In genomic region chr22:19504900-19505734, GRCh38 we compare ENCODE assay signal across 30 cellular contexts. TPM values are rescaled to one million over a fixed set of nuclear protein-coding genes. Genes with fewer than 3 reads are reported as not detected.
DNase-seq lines count a peak whose midpoint lies in the region; ATAC-seq, FAIRE-seq and TF ChIP-seq lines count a peak whose summit lies in the region.
"Had no signal": no experiment of that assay in that cellular context is flagged by ENCODE, and none has a peak within 500 bp of the region (broad histone marks: within the 10 kb centered on the region; RNA-seq: fewer than 3 reads in every experiment).

No MANE protein-coding gene starts in this region.

- H3K9me3 Mint-ChIP-seq in activated naive CD4-positive, alpha-beta T cell treated with anti-CD3 and anti-CD28 coated beads, Interleukin-2, amount 50 U/mL, for 72 hours: no peaks in the 10 kb centered on the region
- H3K9me3 Mint-ChIP-seq in activated naive CD4-positive, alpha-beta T cell treated with anti-CD3 and anti-CD28 coated beads for 36 hours: no peaks in the 10 kb centered on the region
- no peaks in the 10 kb centered on the region for H3K9me3 Mint-ChIP-seq in progenitor cell of endocrine pancreas (ENCODE audit: low read depth)
- no peaks in the 10 kb centered on the region for H3K9me3 Mint-ChIP-seq in stimulated activated memory B cell treated with anti-CD40 and anti-IgM and Interleukin-4, amounts not matched to agents 10 μg/mL and 1 μg/mL and 100 μg/mL, for 72 hours
- H3K9me3 Mint-ChIP-seq: activated B cell treated with CpG ODN at 0.5 μM for 24 hours, CD14-positive monocyte had no signal

- H3K9me3 ChIP-seq in K562 (replicated peaks; ENCODE audit: control insufficient read depth, insufficient read depth, low read depth, low read length): no peaks in the 10 kb centered on the region
- H3K9me3 ChIP-seq: HAP-1, SK-N-SH, uterus had no signal

- H3K9me1 ChIP-seq in K562 (ENCODE audit: control insufficient read depth, insufficient read depth, low read length): no peaks in the 10 kb centered on the region

- BruUV-seq in K562 (replicated peaks; lab: Mats Ljungman, UMichigan): no TSS peak

- POLR2A ChIA-PET in K562 (lab: Yijun Ruan, JAX): interaction anchor here (0.6 to 6.3 kb wide), 13 partner anchors 6 to 398 kb away, joined by 3 to 46 read pairs (median 4); partner anchors contain the start of genes CDC45, CLDN5 and UFD1

- TF ChIP-seq EP300 in K562 (IDR thresholded peaks at IDR 0.05; ENCODE audit: low read length): no peak

- no peaks in the 10 kb centered on the region for H3K79me2 ChIP-seq in K562 (ENCODE audit: control insufficient read depth, insufficient read depth, low read length)

- FAIRE-seq in K562 (lab: Jason Lieb, UNC): no peak
- FAIRE-seq: bronchial epithelial cell, G401.6, GM18507, keratinocyte had no signal

- peak in 1 of 2 donors; percentile 38 for ATAC-seq in activated naive CD4-positive, alpha-beta T cell treated with anti-CD3 and anti-CD28 coated beads, Interleukin-2, amount 50 U/mL, for 72 hours
- peak; percentile 1; the same call in 1 of the 3 replicates for ATAC-seq in K562
- no peak for ATAC-seq in stimulated activated memory B cell treated with anti-CD40 and anti-IgM and Interleukin-4, amounts not matched to agents 10 μg/mL and 1 μg/mL and 100 μg/mL, for 72 hours

- peak; percentile 37 for TF ChIP-seq POLR2A in K562 (conservative IDR thresholded peaks at IDR 0.05)

- peak overlapping the region; percentile 55 to 71 for H3K27ac Mint-ChIP-seq in activated naive CD4-positive, alpha-beta T cell treated with anti-CD3 and anti-CD28 coated beads, Interleukin-2, amount 50 U/mL, for 72 hours
- no peak overlapping the region for H3K27ac Mint-ChIP-seq in activated naive CD4-positive, alpha-beta T cell treated with anti-CD3 and anti-CD28 coated beads for 36 hours
- peak overlapping the region; percentile 16 for H3K27ac Mint-ChIP-seq in progenitor cell of endocrine pancreas
- H3K27ac Mint-ChIP-seq in stimulated activated memory B cell treated with anti-CD40 and anti-IgM and Interleukin-4, amounts not matched to agents 10 μg/mL and 1 μg/mL and 100 μg/mL, for 72 hours: no peak overlapping the region
- H3K27ac Mint-ChIP-seq: activated B cell treated with CpG ODN at 0.5 μM for 24 hours, CD14-positive monocyte had no signal

- no peak overlapping the region for H3K4me3 Mint-ChIP-seq in activated naive CD4-positive, alpha-beta T cell treated with anti-CD3 and anti-CD28 coated beads for 36 hours
- H3K4me3 Mint-ChIP-seq in progenitor cell of endocrine pancreas (ENCODE audit: low read depth): no peak overlapping the region
- no peak overlapping the region for H3K4me3 Mint-ChIP-seq in stimulated activated memory B cell treated with anti-CD40 and anti-IgM and Interleukin-4, amounts not matched to agents 10 μg/mL and 1 μg/mL and 100 μg/mL, for 72 hours
- H3K4me3 Mint-ChIP-seq: activated B cell treated with CpG ODN at 0.5 μM for 24 hours, CD14-positive monocyte had no signal

- intact Hi-C loops in activated naive CD4-positive, alpha-beta T cell treated with anti-CD3 and anti-CD28 coated beads for 36 hours (cut with micrococcal nuclease): no loop called here
- intact Hi-C loops in K562 (cut with micrococcal nuclease): no loop called here

- H3K27ac ChIP-seq in K562 (ENCODE audit: extremely low read depth, low read depth, low read length): no peak overlapping the region
- H3K27ac ChIP-seq: uterus had no signal

- TF ChIP-seq CTCF in K562 (IDR thresholded peaks at IDR 0.05 in 2 of 3, conservative IDR thresholded peaks at IDR 0.05 in 1 of 3; ENCODE audit: insufficient read depth in 2 of 3, low read depth in 1 of 3, low read length in 3 of 3) (no peak), progenitor cell of endocrine pancreas (IDR thresholded peaks at IDR 0.05; ENCODE audit: unreplicated experiment) (no peak)

- peaks cover 10% of the 10 kb centered on the region; the same call in 1 of the 2 replicates for H4K20me1 ChIP-seq in K562 (replicated peaks; ENCODE audit: control insufficient read depth, insufficient read depth, low read length)

- H3K4me1 ChIP-seq in K562 (replicated peaks in 1 of 2; ENCODE audit: control insufficient read depth in 2 of 2, insufficient read depth in 2 of 2, low read length in 2 of 2): peaks cover 0 to 5% of the 10 kb centered on the region in 2 experiments; a peak in 1 of 5 replicates
- H3K4me1 ChIP-seq: HAP-1, uterus had no signal

- peak overlapping the region; percentile 15; the same call in 1 of the 2 replicates for H3K4me3 ChIP-seq in Jurkat, Clone E6-1 (ENCODE audit: low read length)
- no peak overlapping the region for H3K4me3 ChIP-seq in K562
- H3K4me3 ChIP-seq: HAP-1, uterus had no signal

- peaks cover 99% of the 10 kb centered on the region for H3K36me3 ChIP-seq in K562 (ENCODE audit: control insufficient read depth, insufficient read depth, low read length)
- H3K36me3 ChIP-seq: uterus had no signal

- peak overlapping the region in 1 of 2 experiments; percentile 21; a peak in 1 of 4 replicates for H3K9ac ChIP-seq in K562 (ENCODE audit: insufficient read depth in 1 of 2, low read depth in 2 of 2, low read length in 2 of 2)
- H3K9ac ChIP-seq: SK-N-SH had no signal

- H3K27me3 ChIP-seq in K562 (ENCODE audit: control insufficient read depth in 2 of 2, insufficient read depth in 2 of 2, low read length in 2 of 2): no peaks in the 10 kb centered on the region
- H3K27me3 ChIP-seq: uterus had no signal

- H3K4me2 ChIP-seq in K562 (ENCODE audit: insufficient read depth, low read length): no peak overlapping the region
- H3K4me2 ChIP-seq: SK-N-SH had no signal

- peaks cover 15% of the 10 kb centered on the region for H3K4me1 Mint-ChIP-seq in activated naive CD4-positive, alpha-beta T cell treated with anti-CD3 and anti-CD28 coated beads for 36 hours (ENCODE audit: low read depth)
- no peaks in the 10 kb centered on the region for H3K4me1 Mint-ChIP-seq in progenitor cell of endocrine pancreas (ENCODE audit: low read depth)
- no peaks in the 10 kb centered on the region for H3K4me1 Mint-ChIP-seq in stimulated activated memory B cell treated with anti-CD40 and anti-IgM and Interleukin-4, amounts not matched to agents 10 μg/mL and 1 μg/mL and 100 μg/mL, for 72 hours
- H3K4me1 Mint-ChIP-seq: CD14-positive monocyte had no signal

- CTCF ChIA-PET in activated naive CD4-positive, alpha-beta T cell treated with anti-CD3 and anti-CD28 coated beads for 36 hours (lab: Charles Lee): no interaction called here
- CTCF ChIA-PET in K562 (lab: Yijun Ruan, JAX; ENCODE audit: low intra/inter-chr PET ratio): interaction anchor here (0.6 kb wide), 1 partner anchor 70 kb away, joined by 3 read pairs; no protein-coding TSS in a partner anchor

- H3K27me3 Mint-ChIP-seq in activated naive CD4-positive, alpha-beta T cell treated with anti-CD3 and anti-CD28 coated beads for 36 hours (ENCODE audit: low read depth): no peaks in the 10 kb centered on the region
- H3K27me3 Mint-ChIP-seq in progenitor cell of endocrine pancreas: no peaks in the 10 kb centered on the region
- no peaks in the 10 kb centered on the region for H3K27me3 Mint-ChIP-seq in stimulated activated memory B cell treated with anti-CD40 and anti-IgM and Interleukin-4, amounts not matched to agents 10 μg/mL and 1 μg/mL and 100 μg/mL, for 72 hours
- H3K27me3 Mint-ChIP-seq: activated B cell treated with CpG ODN at 0.5 μM for 24 hours had no signal

- H2AFZ ChIP-seq in K562 (ENCODE audit: low read depth, low read length): no peak overlapping the region

- DNase-seq in activated naive CD4-positive, alpha-beta T cell treated with anti-CD3 and anti-CD28 coated beads, Interleukin-2, amount 50 U/mL, for 72 hours (ENCODE audit: low spot score in 2 of 2): no peak
- DNase-seq in activated naive CD4-positive, alpha-beta T cell treated with anti-CD3 and anti-CD28 coated beads for 36 hours: no peak
- peak; percentile 80 for DNase-seq in Jurkat, Clone E6-1 (ENCODE audit: low read depth, low spot score)
- DNase-seq in K562 (ENCODE audit: extremely low read depth in 1 of 4, low spot score in 3 of 4) (peak in 1 of 4 experiments; percentile 48), progenitor cell of endocrine pancreas (ENCODE audit: low spot score, unreplicated experiment) (no peak), NOMO-1 (lab: John Stamatoyannopoulos, UW; ENCODE audit: unreplicated experiment in 2 of 2) (no peak), D341Med (ENCODE audit: low spot score) (no peak)
- DNase-seq: activated B cell treated with CpG ODN at 0.5 μM for 24 hours; activated gamma-delta T cell; amygdala; cortex of kidney; DMS 273 treated with DMSO at 0.1 percent for 48 hours; NCI-H1092; NCI-H187 treated with DMSO at 0.1 percent for 48 hours; NCI-H526 treated with DMSO at 0.1 percent for 48 hours; RPMI8226; SK-N-SH; stimulated activated CD8-positive, alpha-beta memory T cell treated with anti-CD3 and anti-CD28 coated beads, Interleukin-4, amount 100 ng/mL, for 48 hours; substantia nigra; T-helper 9 cell; uterus had no signal

- H3K36me3 Mint-ChIP-seq in activated naive CD4-positive, alpha-beta T cell treated with anti-CD3 and anti-CD28 coated beads, Interleukin-2, amount 50 U/mL, for 72 hours: peaks cover 21 to 44% of the 10 kb centered on the region in 2 donors
- peaks cover 54% of the 10 kb centered on the region for H3K36me3 Mint-ChIP-seq in activated naive CD4-positive, alpha-beta T cell treated with anti-CD3 and anti-CD28 coated beads for 36 hours (ENCODE audit: low read depth)
- no peaks in the 10 kb centered on the region for H3K36me3 Mint-ChIP-seq in progenitor cell of endocrine pancreas (ENCODE audit: insufficient read depth)
- no peaks in the 10 kb centered on the region for H3K36me3 Mint-ChIP-seq in stimulated activated memory B cell treated with anti-CD40 and anti-IgM and Interleukin-4, amounts not matched to agents 10 μg/mL and 1 μg/mL and 100 μg/mL, for 72 hours

- in situ Hi-C loops in K562 (cut with MboI): loop anchor here (10.0 kb wide), 1 partner anchor 840 kb away; no protein-coding TSS in a partner anchor

- no peak for TF ChIP-seq RAD21 in K562 (CRISPR knock-in tag; conservative IDR thresholded peaks at IDR 0.05 in 1 of 2, IDR thresholded peaks at IDR 0.05 in 1 of 2)

- WGBS in K562 (ENCODE audit: insufficient coverage, low coverage, missing lambda C conversion rate): 97% methylated on average over 18 of the region's 18 CpGs

RNA-seq across cellular contexts. Expression of gene CLDN5, which starts 19.1 kb away (rescaled TPM):
- total RNA-seq in activated naive CD4-positive, alpha-beta T cell treated with anti-CD3 and anti-CD28 coated beads, Interleukin-2, amount 50 U/mL, for 72 hours: not detected
- under 1 TPM in 1 of 2 experiments, not detected in 1; 0.21 TPM for total RNA-seq in activated naive CD4-positive, alpha-beta T cell treated with anti-CD3 and anti-CD28 coated beads for 36 hours
- not detected for polyA plus RNA-seq in Jurkat, Clone E6-1 (2012; ENCODE audit: insufficient read depth, insufficient read length)
- total RNA-seq in K562 (2011; cell fraction: chromatin; rRNA removed; ENCODE audit: low replicate concordance): not detected in 2 replicates
- total RNA-seq in K562 (2011; cell fraction: nucleolus; rRNA removed): not detected in 2 replicates
- not detected in 2 replicates for total RNA-seq in K562 (2011; cell fraction: nucleoplasm; rRNA removed)
- total RNA-seq in K562 (2014; rRNA removed): not detected in 2 replicates
- total RNA-seq in K562 (2014; rRNA removed; fragmentation: Illumina TruSeq; extraction: Trizol): not detected in 2 replicates
- total RNA-seq in K562 (2015; rRNA removed; fragmentation: Illumina TruSeq; extraction: Trizol): not detected in 2 replicates
- 0.16 and 0.20 TPM in 2 replicates for total RNA-seq in K562 (2021)
- not detected in 2 replicates for polyA plus RNA-seq in K562 (2011; rRNA removed)
- polyA plus RNA-seq in K562 (2011; cell fraction: cytosol; rRNA removed): not detected in 2 replicates
- not detected in 2 replicates for polyA plus RNA-seq in K562 (2011; cell fraction: nucleus; rRNA removed)
- polyA plus RNA-seq in K562 (2012): 0.08 and 0.18 TPM in 2 replicates
- not detected in 2 replicates for polyA plus RNA-seq in K562 (2014; fragmentation: Illumina TruSeq; extraction: Trizol)
- polyA plus RNA-seq in K562 (2014; fragmentation: Nextera tagmentation; extraction: Ambion mirVana): not detected
- polyA plus RNA-seq in K562 (2014; rRNA removed): not detected in 2 replicates
- polyA minus RNA-seq in K562 (2011; rRNA and poly(A)+ RNA removed): not detected in 2 replicates
- not detected in 2 replicates for polyA minus RNA-seq in K562 (2011; cell fraction: cytosol; rRNA and poly(A)+ RNA removed)
- not detected in 2 replicates for polyA minus RNA-seq in K562 (2011; cell fraction: nucleus; rRNA and poly(A)+ RNA removed)
- total RNA-seq in progenitor cell of endocrine pancreas: not detected in 2 replicates
- total RNA-seq: activated B cell treated with CpG ODN at 0.5 μM for 24 hours, HT1080 had no signal
- polyA plus RNA-seq: fibroblast of lung, keratinocyte, SK-N-SH had no signal

RNA-seq across cellular contexts. Expression of gene CDC45, which starts 25.4 kb away (rescaled TPM):
- total RNA-seq in activated naive CD4-positive, alpha-beta T cell treated with anti-CD3 and anti-CD28 coated beads, Interleukin-2, amount 50 U/mL, for 72 hours: 10 to 100 TPM; 92.1 to 99.7 TPM
- 10 to 100 TPM; 86.3 to 91.7 TPM for total RNA-seq in activated naive CD4-positive, alpha-beta T cell treated with anti-CD3 and anti-CD28 coated beads for 36 hours
- 151 TPM for polyA plus RNA-seq in Jurkat, Clone E6-1 (2012; ENCODE audit: insufficient read depth, insufficient read length)
- 810 and 853 TPM in 2 replicates for total RNA-seq in K562 (2011; cell fraction: chromatin; rRNA removed; ENCODE audit: low replicate concordance)
- total RNA-seq in K562 (2011; cell fraction: nucleolus; rRNA removed): 339 and 346 TPM in 2 replicates
- total RNA-seq in K562 (2011; cell fraction: nucleoplasm; rRNA removed): 307 and 398 TPM in 2 replicates
- total RNA-seq in K562 (2014; rRNA removed) (415 and 450 TPM in 2 replicates), K562 (2014; rRNA removed; fragmentation: Illumina TruSeq; extraction: Trizol) (263 and 295 TPM in 2 replicates), K562 (2015; rRNA removed; fragmentation: Illumina TruSeq; extraction: Trizol) (239 and 251 TPM in 2 replicates), K562 (2021) (312 and 319 TPM in 2 replicates), progenitor cell of endocrine pancreas (16.1 and 18.1 TPM in 2 replicates)
- polyA plus RNA-seq in K562 (2011; rRNA removed) (580 and 584 TPM in 2 replicates), K562 (2014; fragmentation: Illumina TruSeq; extraction: Trizol) (412 and 430 TPM in 2 replicates), K562 (2014; fragmentation: Nextera tagmentation; extraction: Ambion mirVana) (100 to 1,000 TPM; 276 to 465 TPM), K562 (2014; rRNA removed) (410 and 427 TPM in 2 replicates)
- 370 and 430 TPM in 2 replicates for polyA plus RNA-seq in K562 (2011; cell fraction: cytosol; rRNA removed)
- polyA plus RNA-seq in K562 (2011; cell fraction: nucleus; rRNA removed): 642 and 944 TPM in 2 replicates
- 267 and 326 TPM in 2 replicates for polyA plus RNA-seq in K562 (2012)
- polyA minus RNA-seq in K562 (2011; rRNA and poly(A)+ RNA removed): 415 and 540 TPM in 2 replicates
- polyA minus RNA-seq in K562 (2011; cell fraction: cytosol; rRNA and poly(A)+ RNA removed): 153 and 162 TPM in 2 replicates
- 185 and 445 TPM in 2 replicates for polyA minus RNA-seq in K562 (2011; cell fraction: nucleus; rRNA and poly(A)+ RNA removed)
- polyA plus RNA-seq: CD14-positive monocyte had no signal

RNA-seq across cellular contexts. Expression of gene UFD1, which starts 26.1 kb away (rescaled TPM):
- 100 to 1,000 TPM in 1 of 2 donors, 10 to 100 TPM in 1; 81.7 to 136 TPM for total RNA-seq in activated naive CD4-positive, alpha-beta T cell treated with anti-CD3 and anti-CD28 coated beads, Interleukin-2, amount 50 U/mL, for 72 hours
- 10 to 100 TPM; 75.1 to 83.3 TPM for total RNA-seq in activated naive CD4-positive, alpha-beta T cell treated with anti-CD3 and anti-CD28 coated beads for 36 hours
- 130 TPM for polyA plus RNA-seq in Jurkat, Clone E6-1 (2012; ENCODE audit: insufficient read depth, insufficient read length)
- total RNA-seq in K562 (2011; cell fraction: chromatin; rRNA removed; ENCODE audit: low replicate concordance): 307 and 375 TPM in 2 replicates
- total RNA-seq in K562 (2011; cell fraction: nucleolus; rRNA removed): 219 and 230 TPM in 2 replicates
- 278 and 374 TPM in 2 replicates for total RNA-seq in K562 (2011; cell fraction: nucleoplasm; rRNA removed)
- total RNA-seq in K562 (2014; rRNA removed) (238 and 290 TPM in 2 replicates), K562 (2014; rRNA removed; fragmentation: Illumina TruSeq; extraction: Trizol) (361 and 365 TPM in 2 replicates), K562 (2015; rRNA removed; fragmentation: Illumina TruSeq; extraction: Trizol) (330 and 363 TPM in 2 replicates), K562 (2021) (284 and 307 TPM in 2 replicates), progenitor cell of endocrine pancreas (53.5 and 55.3 TPM in 2 replicates)
- polyA plus RNA-seq in K562 (2011; rRNA removed) (428 and 564 TPM in 2 replicates), K562 (2014; fragmentation: Illumina TruSeq; extraction: Trizol) (551 and 645 TPM in 2 replicates), K562 (2014; fragmentation: Nextera tagmentation; extraction: Ambion mirVana) (100 to 1,000 TPM; 503 to 627 TPM), K562 (2014; rRNA removed) (321 and 446 TPM in 2 replicates)
- 516 and 625 TPM in 2 replicates for polyA plus RNA-seq in K562 (2011; cell fraction: cytosol; rRNA removed)
- polyA plus RNA-seq in K562 (2011; cell fraction: nucleus; rRNA removed): 577 and 723 TPM in 2 replicates
- polyA plus RNA-seq in K562 (2012): 381 and 502 TPM in 2 replicates
- 432 and 439 TPM in 2 replicates for polyA minus RNA-seq in K562 (2011; rRNA and poly(A)+ RNA removed)
- 143 and 172 TPM in 2 replicates for polyA minus RNA-seq in K562 (2011; cell fraction: cytosol; rRNA and poly(A)+ RNA removed)
- 99.8 and 195 TPM in 2 replicates for polyA minus RNA-seq in K562 (2011; cell fraction: nucleus; rRNA and poly(A)+ RNA removed)

RNA-seq across cellular contexts. Expression of gene C22orf39, which starts 57.6 kb away (rescaled TPM):
- 10 to 100 TPM; 25.7 to 26.3 TPM for total RNA-seq in activated naive CD4-positive, alpha-beta T cell treated with anti-CD3 and anti-CD28 coated beads, Interleukin-2, amount 50 U/mL, for 72 hours
- total RNA-seq in activated naive CD4-positive, alpha-beta T cell treated with anti-CD3 and anti-CD28 coated beads for 36 hours: 10 to 100 TPM; 29.3 to 30.2 TPM
- 98.1 TPM for polyA plus RNA-seq in Jurkat, Clone E6-1 (2012; ENCODE audit: insufficient read depth, insufficient read length)
- total RNA-seq in K562 (2011; cell fraction: chromatin; rRNA removed; ENCODE audit: low replicate concordance): 119 and 122 TPM in 2 replicates
- total RNA-seq in K562 (2011; cell fraction: nucleolus; rRNA removed): 71.8 and 76.0 TPM in 2 replicates
- total RNA-seq in K562 (2011; cell fraction: nucleoplasm; rRNA removed): 107 and 142 TPM in 2 replicates
- total RNA-seq in K562 (2014; rRNA removed): 94.7 and 124 TPM in 2 replicates
- 57.2 and 59.5 TPM in 2 replicates for total RNA-seq in K562 (2014; rRNA removed; fragmentation: Illumina TruSeq; extraction: Trizol)
- 61.3 and 63.2 TPM in 2 replicates for total RNA-seq in K562 (2015; rRNA removed; fragmentation: Illumina TruSeq; extraction: Trizol)
- total RNA-seq in K562 (2021): 66.8 and 68.0 TPM in 2 replicates
- polyA plus RNA-seq in K562 (2011; rRNA removed): 139 and 244 TPM in 2 replicates
- polyA plus RNA-seq in K562 (2011; cell fraction: cytosol; rRNA removed): 164 and 257 TPM in 2 replicates
- 71.0 and 99.7 TPM in 2 replicates for polyA plus RNA-seq in K562 (2011; cell fraction: nucleus; rRNA removed)
- 87.8 and 120 TPM in 2 replicates for polyA plus RNA-seq in K562 (2012)
- polyA plus RNA-seq in K562 (2014; fragmentation: Illumina TruSeq; extraction: Trizol): 68.6 and 73.5 TPM in 2 replicates
- 10 to 100 TPM; 20.4 to 25.9 TPM for polyA plus RNA-seq in K562 (2014; fragmentation: Nextera tagmentation; extraction: Ambion mirVana)
- 112 and 121 TPM in 2 replicates for polyA plus RNA-seq in K562 (2014; rRNA removed)
- polyA minus RNA-seq in K562 (2011; rRNA and poly(A)+ RNA removed): 116 and 185 TPM in 2 replicates
- polyA minus RNA-seq in K562 (2011; cell fraction: cytosol; rRNA and poly(A)+ RNA removed): 49.4 and 80.5 TPM in 2 replicates
- polyA minus RNA-seq in K562 (2011; cell fraction: nucleus; rRNA and poly(A)+ RNA removed): 24.9 and 58.9 TPM in 2 replicates
- total RNA-seq in progenitor cell of endocrine pancreas: 28.8 and 33.7 TPM in 2 replicates

Comparison
In these comparisons a context has a peak if more than half of its experiments do, and no peak if none do; other contexts are left out.
1. H3K27ac Mint-ChIP-seq: peak in activated naive CD4-positive, alpha-beta T cell treated with anti-CD3 and anti-CD28 coated beads, Interleukin-2, amount 50 U/mL, for 72 hours (2 of 2) and progenitor cell of endocrine pancreas (single experiment); none in activated naive CD4-positive, alpha-beta T cell treated with anti-CD3 and anti-CD28 coated beads for 36 hours (single experiment) and stimulated activated memory B cell treated with anti-CD40 and anti-IgM and Interleukin-4, amounts not matched to agents 10 μg/mL and 1 μg/mL and 100 μg/mL, for 72 hours (single experiment).